In genomic region chr18:58861853-58862252, GRCh38 we compare ENCODE assay signal across 1 cellular context.
TF ChIP-seq lines count a peak whose summit lies in the region.

No MANE protein-coding gene starts in this region.

TF ChIP-seq in IMR-90, 13 proteins besides CTCF, POLR2A, EP300 and RAD21:
- TF ChIP-seq NFE2L2 (IDR thresholded peaks at IDR 0.05; ENCODE audit: low read depth, low read length) (no peak), USF2 (IDR thresholded peaks at IDR 0.05; ENCODE audit: low read depth, low read length) (no peak), BHLHE40 (IDR thresholded peaks at IDR 0.05; ENCODE audit: low read depth, low read length) (no peak), MXI1 (IDR thresholded peaks at IDR 0.05; ENCODE audit: borderline replicate concordance, low read depth, low read length) (no peak), RFX5 (IDR thresholded peaks at IDR 0.05; ENCODE audit: low read depth, low read length) (no peak), FOS (IDR thresholded peaks at IDR 0.05; ENCODE audit: low read depth, low read length) (no peak), MAFK (IDR thresholded peaks at IDR 0.05; ENCODE audit: low read depth, low read length) (no peak), CHD1 (IDR thresholded peaks at IDR 0.05; ENCODE audit: low read depth, low read length) (no peak), MAZ (IDR thresholded peaks at IDR 0.05; ENCODE audit: borderline replicate concordance, low read depth, low read length) (no peak), ELK1 (IDR thresholded peaks at IDR 0.05; ENCODE audit: borderline replicate concordance, low read depth, low read length) (no peak), RCOR1 (IDR thresholded peaks at IDR 0.05; ENCODE audit: insufficient replicate concordance, low read length) (no peak), CEBPB (IDR thresholded peaks at IDR 0.05; ENCODE audit: low read depth, low read length) (no peak)
